8 cellular contexts compared by ENCODE assay signal in the genomic region with DNA sequence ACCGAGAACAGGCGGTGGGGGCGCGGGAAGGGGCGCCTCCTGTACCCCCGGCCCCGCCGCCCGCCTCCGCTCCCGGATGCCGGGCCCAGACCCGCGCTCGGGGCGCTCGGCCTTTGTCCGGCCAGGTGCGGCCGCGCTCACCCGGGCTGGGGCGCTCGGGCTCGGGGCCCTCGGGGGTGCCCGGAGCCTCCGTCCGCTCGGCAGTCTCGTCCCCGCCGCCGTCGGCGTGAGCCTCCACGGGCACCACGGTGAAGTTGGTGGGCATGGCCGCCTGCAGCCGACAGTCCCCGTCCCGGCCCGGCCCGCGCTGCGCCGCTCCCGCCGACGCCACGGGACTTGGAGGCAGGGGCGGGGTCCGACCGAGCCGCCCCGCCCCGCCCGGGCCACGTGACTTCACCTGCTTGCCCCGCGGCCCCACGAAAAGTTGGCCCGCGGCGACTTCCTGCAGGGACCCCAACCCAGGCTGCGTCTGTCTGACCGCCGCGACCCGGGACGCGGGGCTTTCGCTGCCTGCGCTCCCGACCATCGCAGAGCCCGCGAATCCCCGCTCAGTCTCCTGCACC. TPM values are rescaled to one million over a fixed set of nuclear protein-coding genes. Genes with fewer than 3 reads are reported as not detected.
A peak's percentile ranks its signal among the peaks of the same experiment; 100 is the strongest.
DNase-seq lines count a peak whose midpoint lies in the region; ATAC-seq and TF ChIP-seq lines count a peak whose summit lies in the region.

A gene (minus strand): TSS at position 337 of the 563 bp plus-strand sequence. CDS start 72 bp downstream, at position 265.

- peak; percentile 36 for TF ChIP-seq POLR2A in GM10847 (IDR thresholded peaks at IDR 0.05; ENCODE audit: extremely low read depth, insufficient read length)

- H3K9me2 ChIP-seq in neural cell (ENCODE audit: insufficient read depth, low read length) = no peaks in the 10 kb centered on the region

- H3K4me1 Mint-ChIP-seq in activated T-cell treated with anti-CD3 and anti-CD28 coated beads, Interleukin-2, amount 50 U/mL, for 72 hours (ENCODE audit: low read depth) = peaks cover 28% of the 10 kb centered on the region

- no peaks in the 10 kb centered on the region for H3K27me3 Mint-ChIP-seq in activated T-cell treated with anti-CD3 and anti-CD28 coated beads, Interleukin-2, amount 50 U/mL, for 72 hours (ENCODE audit: low read depth)

- H3K4me3 ChIP-seq in fibroblast of pulmonary artery (replicated peaks; ENCODE audit: low read depth, low read length) (peak within 1 kb of the TSS; percentile 69), neural cell (ENCODE audit: low read length) (peak within 1 kb of the TSS; percentile 65)

- no peaks in the 10 kb centered on the region for H3K9me3 ChIP-seq in neural cell (ENCODE audit: low read length)

- H3F3A ChIP-seq in neural cell (ENCODE audit: insufficient read depth, low read length, poor library complexity, severe bottlenecking) = no peaks in the 10 kb centered on the region

- H3K79me2 ChIP-seq in neural cell (replicated peaks; ENCODE audit: insufficient read depth, low read length) = peaks cover 4% of the 10 kb centered on the region

- H3K27ac ChIP-seq in neural cell (ENCODE audit: low read length) (no peak within 1 kb of the TSS), temporal lobe (ENCODE audit: low read depth, low read length) (peak within 1 kb of the TSS; percentile 63)

- TF ChIP-seq EP300 in neural cell (conservative IDR thresholded peaks at IDR 0.05; ENCODE audit: poor library complexity, severe bottlenecking) = no peak

- peak within 1 kb of the TSS; percentile 94 for H3K27ac Mint-ChIP-seq in activated T-cell treated with anti-CD3 and anti-CD28 coated beads, Interleukin-2, amount 50 U/mL, for 72 hours

- H3K9me3 Mint-ChIP-seq in activated T-cell treated with anti-CD3 and anti-CD28 coated beads, Interleukin-2, amount 50 U/mL, for 72 hours = no peaks in the 10 kb centered on the region

- DNase-seq in NCI-H526 treated with DMSO at 0.1 percent for 48 hours (lab: John Stamatoyannopoulos, UW) (peak; percentile 30), fibroblast of pulmonary artery (ENCODE audit: low read depth) (no peak), NCI-H1694 treated with DMSO at 0.1 percent for 48 hours (lab: John Stamatoyannopoulos, UW) (no peak)
- DNase-seq in activated T-cell treated with anti-CD3 and anti-CD28 coated beads, Interleukin-2, amount 50 U/mL, for 72 hours = peak; percentile 73 to 85

- no peak within 1 kb of the TSS for H3K4me2 ChIP-seq in neural cell (ENCODE audit: low read length)

- no peak for TF ChIP-seq RAD21 in neural cell (conservative IDR thresholded peaks at IDR 0.05)

- H3K27me3 ChIP-seq in neural cell (ENCODE audit: insufficient read depth, low read depth, low read length) = peaks cover 10% of the 10 kb centered on the region

- H3K36me3 ChIP-seq in neural cell (ENCODE audit: insufficient read depth, low read length) = no peaks in the 10 kb centered on the region

- peak within 1 kb of the TSS; percentile 48 for H3K9ac ChIP-seq in neural cell (ENCODE audit: low read length)

- no peaks in the 10 kb centered on the region for H4K20me1 ChIP-seq in neural cell (ENCODE audit: insufficient read depth)

- peak within 1 kb of the TSS; percentile 91 to 92 for H3K4me3 Mint-ChIP-seq in activated T-cell treated with anti-CD3 and anti-CD28 coated beads, Interleukin-2, amount 50 U/mL, for 72 hours

- TF ChIP-seq CTCF in fibroblast of pulmonary artery (IDR thresholded peaks at IDR 0.05; ENCODE audit: low read length, missing control alignments) (no peak), neural cell (IDR thresholded peaks at IDR 0.05; ENCODE audit: poor library complexity, severe bottlenecking) (no peak)

- no peaks in the 10 kb centered on the region for H3K36me3 Mint-ChIP-seq in activated T-cell treated with anti-CD3 and anti-CD28 coated beads, Interleukin-2, amount 50 U/mL, for 72 hours (ENCODE audit: insufficient read depth in 2 of 2)

- ATAC-seq in HG02678 (IDR thresholded peaks at IDR 0.05; ENCODE audit: unreplicated experiment) = peak; percentile 60
- ATAC-seq in activated T-cell treated with anti-CD3 and anti-CD28 coated beads, Interleukin-2, amount 50 U/mL, for 72 hours (replicated peaks in 1 of 2) = peak; percentile 83 to 87

- H2AFZ ChIP-seq in neural cell (ENCODE audit: low read depth, low read length) = no peak within 1 kb of the TSS

TF ChIP-seq in neural cell, 6 proteins besides CTCF, POLR2A, EP300 and RAD21:
- TF ChIP-seq, protein P1, sequence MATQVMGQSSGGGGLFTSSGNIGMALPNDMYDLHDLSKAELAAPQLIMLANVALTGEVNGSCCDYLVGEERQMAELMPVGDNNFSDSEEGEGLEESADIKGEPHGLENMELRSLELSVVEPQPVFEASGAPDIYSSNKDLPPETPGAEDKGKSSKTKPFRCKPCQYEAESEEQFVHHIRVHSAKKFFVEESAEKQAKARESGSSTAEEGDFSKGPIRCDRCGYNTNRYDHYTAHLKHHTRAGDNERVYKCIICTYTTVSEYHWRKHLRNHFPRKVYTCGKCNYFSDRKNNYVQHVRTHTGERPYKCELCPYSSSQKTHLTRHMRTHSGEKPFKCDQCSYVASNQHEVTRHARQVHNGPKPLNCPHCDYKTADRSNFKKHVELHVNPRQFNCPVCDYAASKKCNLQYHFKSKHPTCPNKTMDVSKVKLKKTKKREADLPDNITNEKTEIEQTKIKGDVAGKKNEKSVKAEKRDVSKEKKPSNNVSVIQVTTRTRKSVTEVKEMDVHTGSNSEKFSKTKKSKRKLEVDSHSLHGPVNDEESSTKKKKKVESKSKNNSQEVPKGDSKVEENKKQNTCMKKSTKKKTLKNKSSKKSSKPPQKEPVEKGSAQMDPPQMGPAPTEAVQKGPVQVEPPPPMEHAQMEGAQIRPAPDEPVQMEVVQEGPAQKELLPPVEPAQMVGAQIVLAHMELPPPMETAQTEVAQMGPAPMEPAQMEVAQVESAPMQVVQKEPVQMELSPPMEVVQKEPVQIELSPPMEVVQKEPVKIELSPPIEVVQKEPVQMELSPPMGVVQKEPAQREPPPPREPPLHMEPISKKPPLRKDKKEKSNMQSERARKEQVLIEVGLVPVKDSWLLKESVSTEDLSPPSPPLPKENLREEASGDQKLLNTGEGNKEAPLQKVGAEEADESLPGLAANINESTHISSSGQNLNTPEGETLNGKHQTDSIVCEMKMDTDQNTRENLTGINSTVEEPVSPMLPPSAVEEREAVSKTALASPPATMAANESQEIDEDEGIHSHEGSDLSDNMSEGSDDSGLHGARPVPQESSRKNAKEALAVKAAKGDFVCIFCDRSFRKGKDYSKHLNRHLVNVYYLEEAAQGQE (IDR thresholded peaks at IDR 0.05; ENCODE audit: borderline replicate concordance) = no peak
- peak; percentile 49 for TF ChIP-seq MXI1 (conservative IDR thresholded peaks at IDR 0.05; ENCODE audit: poor library complexity, severe bottlenecking)
- no peak for TF ChIP-seq EZH2 (IDR thresholded peaks at IDR 0.05; ENCODE audit: borderline replicate concordance, insufficient read depth, low read length, poor library complexity, severe bottlenecking)
- peak; percentile 13 for TF ChIP-seq POLR2AphosphoS5 (IDR thresholded peaks at IDR 0.05)
- TF ChIP-seq TAF1 (IDR thresholded peaks at IDR 0.05; ENCODE audit: low read depth) = no peak
- TF ChIP-seq SMC3 (conservative IDR thresholded peaks at IDR 0.05; ENCODE audit: poor library complexity) = no peak

RNA-seq across cellular contexts. Expression of the gene that starts here (rescaled TPM):
- 10 to 100 TPM; 14.8 to 29.0 TPM for total RNA-seq in activated T-cell treated with anti-CD3 and anti-CD28 coated beads, Interleukin-2, amount 50 U/mL, for 72 hours
- polyA plus RNA-seq in neural cell = 3.1 and 4.5 TPM in 2 replicates
- polyA minus RNA-seq in neural cell = 6.8 and 7.3 TPM in 2 replicates
- total RNA-seq in temporal lobe = 9.6 TPM

Comparison
In these comparisons a context has a peak if more than half of its experiments do, and no peak if none do; other contexts are left out.
1. DNase-seq: peak in NCI-H526 treated with DMSO at 0.1 percent for 48 hours (single experiment) and activated T-cell treated with anti-CD3 and anti-CD28 coated beads, Interleukin-2, amount 50 U/mL, for 72 hours (2 of 2); none in fibroblast of pulmonary artery (single experiment) and NCI-H1694 treated with DMSO at 0.1 percent for 48 hours (single experiment).